In the genomic region with DNA sequence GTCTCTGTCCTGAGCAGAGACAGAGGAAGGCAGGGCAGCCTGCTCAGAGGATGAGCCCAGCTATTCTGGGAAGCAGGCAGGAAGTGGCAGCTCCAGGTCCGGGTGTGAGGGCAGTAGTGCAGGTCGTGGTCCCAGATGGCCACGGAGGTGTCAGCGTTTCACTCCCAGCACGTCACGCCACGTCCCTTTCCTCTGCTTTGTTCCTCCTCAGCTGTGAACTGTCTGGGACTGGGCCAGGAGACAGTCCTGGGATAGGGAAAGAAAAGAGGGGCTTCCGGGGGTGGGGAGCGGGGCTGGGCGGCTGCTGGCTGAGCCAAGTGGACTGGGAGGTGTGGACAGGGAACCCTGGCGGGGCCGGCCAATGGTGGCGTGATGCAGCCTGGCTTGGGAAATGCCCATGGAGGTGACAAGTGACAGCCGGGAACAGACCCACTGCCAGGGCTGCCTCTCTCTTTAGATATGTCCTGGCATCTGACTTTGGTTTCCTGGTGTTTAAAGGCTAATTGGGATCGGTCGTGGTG, we compare ENCODE assay signal across 17 cellular contexts.
DNase-seq lines count a peak whose midpoint lies in the region; ATAC-seq, FAIRE-seq and TF ChIP-seq lines count a peak whose summit lies in the region.
"Had no signal": no experiment of that assay in that cellular context is flagged by ENCODE, and none has a peak within 500 bp of the region (broad histone marks: within the 10 kb centered on the region; RNA-seq: fewer than 3 reads in every experiment).

No MANE protein-coding gene starts in this region.

- H3K9me3 Mint-ChIP-seq in osteocyte (ENCODE audit: unreplicated experiment) = no peaks in the 10 kb centered on the region
- H3K9me3 Mint-ChIP-seq: activated naive CD4-positive, alpha-beta T cell treated with anti-CD3 and anti-CD28 coated beads, Interleukin-2, amount 50 U/mL, for 24 hours; CD4-positive, alpha-beta T cell had no signal

- H3K27ac Mint-ChIP-seq in T-helper 17 cell (peak overlapping the region; percentile 79), osteocyte (ENCODE audit: unreplicated experiment) (no peak overlapping the region)
- H3K27ac Mint-ChIP-seq: activated naive CD4-positive, alpha-beta T cell treated with anti-CD3 and anti-CD28 coated beads, Interleukin-2, amount 50 U/mL, for 24 hours; CD4-positive, alpha-beta T cell had no signal

- TF ChIP-seq CTCF in heart right ventricle (IDR thresholded peaks at IDR 0.05) = no peak
- TF ChIP-seq CTCF in osteocyte (IDR thresholded peaks at IDR 0.05) = no peak

- peak; percentile 65 for DNase-seq in G401 (ENCODE audit: low spot score)
- DNase-seq in T-helper 17 cell = no peak
- DNase-seq in heart right ventricle = peak; percentile 60 to 72
- DNase-seq in osteocyte (ENCODE audit: extremely low spot score, unreplicated experiment) = peak; percentile 80
- no peak for DNase-seq in AG08395 (ENCODE audit: low spot score)
- no peak for DNase-seq in GM12892 (ENCODE audit: insufficient read length)
- no peak for DNase-seq in DMS79 treated with DMSO at 0.1 percent for 48 hours (lab: John Stamatoyannopoulos, UW)
- DNase-seq: foreskin keratinocyte, Kasumi-1, NCI-H1436 treated with DMSO at 0.1 percent for 48 hours, NCI-H345 had no signal

- H3K27me3 Mint-ChIP-seq in T-helper 17 cell = no peaks in the 10 kb centered on the region
- peaks cover 35% of the 10 kb centered on the region for H3K27me3 Mint-ChIP-seq in osteocyte (ENCODE audit: unreplicated experiment)
- H3K27me3 Mint-ChIP-seq: activated naive CD4-positive, alpha-beta T cell treated with anti-CD3 and anti-CD28 coated beads, Interleukin-2, amount 50 U/mL, for 24 hours; CD4-positive, alpha-beta T cell had no signal

- peaks cover 12 to 57% (median 49%) of the 10 kb centered on the region in 9 donors for H3K4me1 ChIP-seq in heart right ventricle
- H3K4me1 ChIP-seq: foreskin keratinocyte, pancreas had no signal

- H3K36me3 Mint-ChIP-seq in T-helper 17 cell (ENCODE audit: low read depth) = peaks cover 4% of the 10 kb centered on the region
- H3K36me3 Mint-ChIP-seq in osteocyte (ENCODE audit: unreplicated experiment) = no peaks in the 10 kb centered on the region

- intact Hi-C loops in heart right ventricle (cut with DNase I) = loop anchor here in 7 of 10 donors (2.0 to 5.0 kb wide), 5 partner anchors 33 to 67 kb away; a partner anchor contains a TSS

- H3K27me3 ChIP-seq in heart right ventricle = no peaks in the 10 kb centered on the region
- H3K27me3 ChIP-seq: pancreas had no signal

- no peak for TF ChIP-seq POLR2A in GM12892 (IDR thresholded peaks at IDR 0.05; ENCODE audit: low read depth, low read length)

- H3K4me3 ChIP-seq in heart right ventricle = no peak overlapping the region
- H3K4me3 ChIP-seq: pancreas had no signal

- ATAC-seq in T-helper 17 cell = no peak
- ATAC-seq in heart right ventricle = peak; percentile 62 to 88 (median 77)
- no peak for ATAC-seq in GM21423 (IDR thresholded peaks at IDR 0.05; ENCODE audit: unreplicated experiment)
- ATAC-seq: foreskin keratinocyte, pancreas had no signal

- H3K4me1 Mint-ChIP-seq in T-helper 17 cell (peaks cover 27% of the 10 kb centered on the region), osteocyte (ENCODE audit: unreplicated experiment) (no peaks in the 10 kb centered on the region)

- H3K27ac ChIP-seq in heart right ventricle = peak overlapping the region in 9 of 10 donors; percentile 23 to 83 (median 67)
- H3K27ac ChIP-seq: foreskin keratinocyte, pancreas had no signal

- H3K9me3 ChIP-seq in T-helper 17 cell (ENCODE audit: control insufficient read depth, low read length, poor library complexity, severe bottlenecking) (no peaks in the 10 kb centered on the region), heart right ventricle (no peaks in the 10 kb centered on the region)
- H3K9me3 ChIP-seq: pancreas had no signal

- in situ Hi-C loops in G401 (cut with HindIII; ENCODE audit: low sequenced_read_pairs) = no loop called here

- H3K36me3 ChIP-seq in heart right ventricle = no peaks in the 10 kb centered on the region
- H3K36me3 ChIP-seq: pancreas had no signal

- H3K4me3 Mint-ChIP-seq in T-helper 17 cell (no peak overlapping the region), osteocyte (ENCODE audit: unreplicated experiment) (no peak overlapping the region)
- H3K4me3 Mint-ChIP-seq: activated naive CD4-positive, alpha-beta T cell treated with anti-CD3 and anti-CD28 coated beads, Interleukin-2, amount 50 U/mL, for 24 hours; CD4-positive, alpha-beta T cell had no signal

- 14 to 17% methylated on average over 16 of the region's 16 CpGs for WGBS in heart right ventricle, 2 donors

- FAIRE-seq in GM12892 (lab: Jason Lieb, UNC) = no peak
- FAIRE-seq: bronchial epithelial cell, endometrium, pancreas had no signal

Comparison
In these comparisons a context has a peak if more than half of its experiments do, and no peak if none do; other contexts are left out.
1. DNase-seq: peak in G401 (single experiment), heart right ventricle (2 of 2) and osteocyte (single experiment); none in T-helper 17 cell (0 of 3), AG08395 (single experiment), GM12892 (single experiment) and DMS79 treated with DMSO at 0.1 percent for 48 hours (single experiment).
2. ATAC-seq: peak in heart right ventricle (8 of 8); none in T-helper 17 cell (single experiment) and GM21423 (single experiment).